ENCODE assay signal across 8 cellular contexts in genomic region chr20:16574656-16575355, GRCh38. TPM values are rescaled to one million over a fixed set of nuclear protein-coding genes. Genes with fewer than 3 reads are reported as not detected.
A peak's percentile ranks its signal among the peaks of the same experiment; 100 is the strongest.
DNase-seq lines count a peak whose midpoint lies in the region; ATAC-seq and TF ChIP-seq lines count a peak whose summit lies in the region.

No MANE protein-coding gene starts in this region.

- DNase-seq in AG09309 (ENCODE audit: low read depth) (no peak), NOMO-1 treated with DMSO at 0.1 percent for 48 hours (lab: John Stamatoyannopoulos, UW; ENCODE audit: unreplicated experiment) (peak; percentile 50), activated T-cell treated with anti-CD3 and anti-CD28 coated beads for 1 hour (ENCODE audit: low read depth) (peak; percentile 65), epithelial cell of prostate (ENCODE audit: low read depth, low spot score) (no peak)
- peak; percentile 54 to 61 for DNase-seq in stimulated activated CD8-positive, alpha-beta memory T cell treated with anti-CD3 and anti-CD28 coated beads, Interleukin-15, amount 100 ng/mL, for 4 hours (ENCODE audit: low read depth in 2 of 2)

- H3K27ac ChIP-seq in epithelial cell of prostate, result peak overlapping the region; percentile 3

- no peaks in the 10 kb centered on the region for H3K27me3 ChIP-seq in mononuclear cell (ENCODE audit: insufficient read depth, low read length)

- peaks cover 28% of the 10 kb centered on the region for H3K4me1 ChIP-seq in mononuclear cell (ENCODE audit: insufficient read depth, low read length)

- ATAC-seq in GM19023 (IDR thresholded peaks at IDR 0.05; ENCODE audit: unreplicated experiment) (peak; percentile 71), HG03175 (IDR thresholded peaks at IDR 0.05; ENCODE audit: unreplicated experiment) (peak; percentile 56)

- peak overlapping the region; percentile 57 for H3K4me3 ChIP-seq in AG09309 (ENCODE audit: control insufficient read depth, low read depth, low read length)
- peak overlapping the region; percentile 51 for H3K4me3 ChIP-seq in mononuclear cell (ENCODE audit: low read length)

- no peak for TF ChIP-seq CTCF in AG09309 (IDR thresholded peaks at IDR 0.05; ENCODE audit: control insufficient read depth, insufficient read depth, low read depth, low read length, missing control alignments)

- H3K9me3 ChIP-seq in mononuclear cell (ENCODE audit: low read depth, low read length), result no peaks in the 10 kb centered on the region

RNA-seq across cellular contexts. Expression of gene KIF16B, which starts 1.6 kb away (rescaled TPM):
- 5.8 TPM for total RNA-seq in mononuclear cell

Comparison
In these comparisons a context has a peak if more than half of its experiments do, and no peak if none do; other contexts are left out.
1. DNase-seq: peak in NOMO-1 treated with DMSO at 0.1 percent for 48 hours (single experiment), activated T-cell treated with anti-CD3 and anti-CD28 coated beads for 1 hour (single experiment) and stimulated activated CD8-positive, alpha-beta memory T cell treated with anti-CD3 and anti-CD28 coated beads, Interleukin-15, amount 100 ng/mL, for 4 hours (2 of 2); none in AG09309 (single experiment) and epithelial cell of prostate (single experiment).